In genomic region chr11:116478676-116479075, GRCh38 we compare ENCODE assay signal across 18 cellular contexts.
"Had no signal": no experiment of that assay in that cellular context is flagged by ENCODE, and none has a peak within 500 bp of the region (broad histone marks: within the 10 kb centered on the region; RNA-seq: fewer than 3 reads in every experiment).

No MANE protein-coding gene starts in this region.

- H3K9me3 ChIP-seq: neutrophil, pancreas, right lobe of liver, transverse colon, upper lobe of right lung, uterus had no signal

- H3K4me1 ChIP-seq: pancreas, right lobe of liver, transverse colon, upper lobe of right lung, uterus had no signal

- H3K4me3 ChIP-seq: lung, pancreas, right lobe of liver, transverse colon, upper lobe of right lung, uterus had no signal

- DNase-seq: cortex of kidney; effector memory CD8-positive, alpha-beta T cell; naive B cell; pancreas; right lobe of liver; stimulated activated CD4-positive, alpha-beta T cell treated with anti-CD3 and anti-CD28 coated beads, Interleukin-15, amount 100 ng/mL, for 24 hours; stimulated activated CD4-positive, alpha-beta T cell treated with anti-CD3 and anti-CD28 coated beads, Interleukin-2, amount 100 ng/mL, for 48 hours; stimulated activated naive B cell treated with anti-CD40 and anti-IgM and Interleukin-4, amounts not matched to agents 10 μg/mL and 1 μg/mL and 100 μg/mL, for 72 hours; transverse colon; upper lobe of right lung; uterus had no signal

- H3K27ac ChIP-seq: neutrophil, pancreas, right lobe of liver, transverse colon, upper lobe of right lung, uterus had no signal

- ATAC-seq: effector memory CD8-positive, alpha-beta T cell; left lobe of liver; natural killer cell treated with Interleukin-12 subunit alpha and Interleukin-12 subunit beta and Interleukin-15 and Interleukin-18, amount 100 ng/mL, for 72 hours; pancreas; right lobe of liver; stimulated activated naive B cell treated with anti-CD40 and anti-IgM and Interleukin-4, amounts not matched to agents 10 μg/mL and 1 μg/mL and 100 μg/mL, for 72 hours; upper lobe of right lung had no signal

- H3K36me3 ChIP-seq: neutrophil, pancreas, right lobe of liver, transverse colon, upper lobe of right lung, uterus had no signal

- FAIRE-seq: frontal cortex, keratinocyte, pancreas, small intestine had no signal

- H3K27me3 ChIP-seq: pancreas, right lobe of liver, transverse colon, upper lobe of right lung, uterus had no signal
